ENCODE assay signal across 21 cellular contexts in the genomic region with DNA sequence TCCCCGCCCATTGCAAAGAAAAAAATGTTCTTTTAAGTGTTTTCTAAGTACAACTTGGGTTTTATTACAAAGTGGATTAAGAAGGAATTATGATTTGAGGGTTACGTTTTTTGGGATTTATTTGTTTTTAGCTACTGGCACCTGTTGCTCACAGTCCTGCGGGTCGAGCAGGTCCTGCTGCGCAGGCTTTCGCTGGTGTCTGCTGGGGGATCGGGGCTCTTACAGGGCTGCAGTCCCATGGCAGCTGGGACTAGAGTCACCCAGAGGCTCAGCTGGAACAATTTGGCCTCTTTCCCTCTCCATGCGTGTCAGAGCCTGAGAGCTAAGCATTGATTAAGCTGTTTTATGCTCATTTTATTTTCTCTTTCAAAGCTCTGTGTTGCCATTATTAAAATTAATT.
"Had no signal": no experiment of that assay in that cellular context is flagged by ENCODE, and none has a peak within 500 bp of the region (broad histone marks: within the 10 kb centered on the region; RNA-seq: fewer than 3 reads in every experiment).

No MANE protein-coding gene starts in this region.

- H3K9me3 Mint-ChIP-seq: activated CD4-positive, alpha-beta memory T cell treated with anti-CD3 and anti-CD28 coated beads for 36 hours; activated CD4-positive, alpha-beta T cell treated with anti-CD3 and anti-CD28 coated beads, Interleukin-2, amount 10 ng/mL, durations not matched to agents 7 days and 5 days; activated naive CD4-positive, alpha-beta T cell treated with anti-CD3 and anti-CD28 coated beads, Interleukin-2, amount 50 U/mL, for 24 hours; activated T-helper 1 cell treated with anti-CD3 and anti-CD28 coated beads, Interleukin-12 subunit alpha, Interleukin-12 subunit beta, Interleukin-2, Interleukin-4 antibody, amounts not matched to agents 30 ng/mL and 10 ng/mL and 1 ng/mL, durations not matched to agents 14 hours and 24 hours and 36 hours; T-cell had no signal

- H3K27ac Mint-ChIP-seq: activated naive CD4-positive, alpha-beta T cell treated with anti-CD3 and anti-CD28 coated beads, Interleukin-2, amount 50 U/mL, for 24 hours; activated T-helper 1 cell treated with anti-CD3 and anti-CD28 coated beads, Interleukin-12 subunit alpha, Interleukin-12 subunit beta, Interleukin-2, Interleukin-4 antibody, amounts not matched to agents 30 ng/mL and 10 ng/mL and 1 ng/mL, durations not matched to agents 14 hours and 24 hours and 36 hours had no signal

- DNase-seq: activated CD4-positive, alpha-beta memory T cell treated with anti-CD3 and anti-CD28 coated beads for 36 hours; activated CD4-positive, alpha-beta T cell treated with anti-CD3 and anti-CD28 coated beads, Interleukin-2, amount 10 ng/mL, durations not matched to agents 7 days and 5 days; activated CD4-positive, CD25-positive, alpha-beta regulatory T cell; activated CD8-positive, alpha-beta memory T cell treated with anti-CD3 and anti-CD28 coated beads for 24 hours; activated gamma-delta T cell treated with Interleukin-2 at 50 U/mL for 16 hours; aorta; MM.1S; NCI-H1105; NCI-H1436; NCI-H1694 treated with DMSO at 0.1 percent for 48 hours; NCI-H2029 treated with DMSO at 0.1 percent for 48 hours; NCI-H345; NCI-H510A; NCI-H526 treated with DMSO at 0.1 percent for 48 hours; NCI-H82; SIG-M5; T-cell had no signal

- H3K4me3 Mint-ChIP-seq: activated CD4-positive, alpha-beta memory T cell treated with anti-CD3 and anti-CD28 coated beads for 36 hours; activated CD4-positive, alpha-beta T cell treated with anti-CD3 and anti-CD28 coated beads, Interleukin-2, amount 10 ng/mL, durations not matched to agents 7 days and 5 days; activated naive CD4-positive, alpha-beta T cell treated with anti-CD3 and anti-CD28 coated beads, Interleukin-2, amount 50 U/mL, for 24 hours; activated T-helper 1 cell treated with anti-CD3 and anti-CD28 coated beads, Interleukin-12 subunit alpha, Interleukin-12 subunit beta, Interleukin-2, Interleukin-4 antibody, amounts not matched to agents 30 ng/mL and 10 ng/mL and 1 ng/mL, durations not matched to agents 14 hours and 24 hours and 36 hours; T-cell had no signal

- H3K36me3 ChIP-seq: breast epithelium had no signal

- H3K27me3 ChIP-seq: breast epithelium had no signal

- H3K9me3 ChIP-seq: breast epithelium had no signal

- H3K4me3 ChIP-seq: breast epithelium had no signal

- H3K27me3 Mint-ChIP-seq: activated CD4-positive, alpha-beta memory T cell treated with anti-CD3 and anti-CD28 coated beads for 36 hours; activated CD4-positive, alpha-beta T cell treated with anti-CD3 and anti-CD28 coated beads, Interleukin-2, amount 10 ng/mL, durations not matched to agents 7 days and 5 days; activated naive CD4-positive, alpha-beta T cell treated with anti-CD3 and anti-CD28 coated beads, Interleukin-2, amount 50 U/mL, for 24 hours; T-cell had no signal

- H3K4me1 Mint-ChIP-seq: activated CD4-positive, alpha-beta T cell treated with anti-CD3 and anti-CD28 coated beads, Interleukin-2, amount 10 ng/mL, durations not matched to agents 7 days and 5 days; activated naive CD4-positive, alpha-beta T cell treated with anti-CD3 and anti-CD28 coated beads, Interleukin-2, amount 50 U/mL, for 24 hours had no signal

- ATAC-seq: T-cell had no signal

- H3K4me1 ChIP-seq: breast epithelium had no signal

- H3K27ac ChIP-seq: breast epithelium, VCaP had no signal
